In the genomic region with DNA sequence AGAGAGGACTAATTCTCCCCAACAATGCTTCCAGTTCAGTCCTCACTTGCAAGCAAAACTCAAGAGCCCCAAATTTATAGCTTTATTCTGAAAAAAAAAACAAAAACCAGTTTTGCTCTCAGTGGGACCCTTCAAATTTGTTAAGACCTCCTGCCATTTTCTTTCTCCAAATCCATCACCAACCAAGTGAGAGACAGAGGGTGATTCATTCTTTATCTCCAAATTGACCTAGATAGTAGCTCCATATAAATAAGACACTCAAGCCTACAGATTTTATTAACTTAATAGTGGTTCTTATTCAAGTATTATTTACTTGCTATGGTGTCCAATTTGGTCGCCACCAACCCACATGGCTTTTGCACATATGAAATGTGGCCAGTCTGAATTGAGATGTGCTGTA, we compare ENCODE assay signal across 15 cellular contexts.
DNase-seq lines count a peak whose midpoint lies in the region; ATAC-seq and TF ChIP-seq lines count a peak whose summit lies in the region.
"Had no signal": no experiment of that assay in that cellular context is flagged by ENCODE, and none has a peak within 500 bp of the region (broad histone marks: within the 10 kb centered on the region; RNA-seq: fewer than 3 reads in every experiment).

No MANE protein-coding gene starts in this region.

- no peak overlapping the region for H4K91ac ChIP-seq in IMR-90 (ENCODE audit: insufficient read depth, low read depth, low read length)

- no peak overlapping the region for H3K4me3 ChIP-seq in IMR-90 (ENCODE audit: insufficient read depth, low read depth, low read length)
- H3K4me3 ChIP-seq in esophagus muscularis mucosa, result no peak overlapping the region
- H3K4me3 ChIP-seq in skeletal muscle tissue (ENCODE audit: low read length in 3 of 3), result peak overlapping the region in 1 of 3 donors; percentile 32
- H3K4me3 ChIP-seq: GM12878 had no signal

- no peak overlapping the region for H2AFZ ChIP-seq in IMR-90 (replicated peaks; ENCODE audit: low read length, poor library complexity)

- POLR2A ChIA-PET in IMR-90 (lab: Charles Lee; ENCODE audit: unreplicated experiment), result no interaction called here

- H4K8ac ChIP-seq in IMR-90 (ENCODE audit: low read depth in 2 of 2, low read length in 2 of 2), result no peak overlapping the region

- no peak overlapping the region for H2AK9ac ChIP-seq in IMR-90 (replicated peaks; ENCODE audit: low read depth, low read length, poor library complexity)

- H3K27ac Mint-ChIP-seq in nephron, result peak overlapping the region; percentile 48 to 98 (median 77)
- no peak overlapping the region for H3K27ac Mint-ChIP-seq in stimulated activated naive B cell treated with anti-CD40 and anti-IgM and Interleukin-4, amounts not matched to agents 10 μg/mL and 1 μg/mL and 100 μg/mL, for 72 hours
- H3K27ac Mint-ChIP-seq: CD4-positive, alpha-beta T cell; H9 had no signal

- peak overlapping the region; percentile 20; the same call in 1 of the 2 replicates for H3K18ac ChIP-seq in IMR-90 (ENCODE audit: low read depth, low read length)

- no peaks in the 10 kb centered on the region for H3K79me1 ChIP-seq in IMR-90 (ENCODE audit: low read depth in 1 of 2, low read length in 2 of 2)

- no peak overlapping the region for H2AK5ac ChIP-seq in IMR-90 (ENCODE audit: low read depth, low read length)

- H3K23ac ChIP-seq in IMR-90 (ENCODE audit: low read depth, low read length), result no peak overlapping the region

- dilution Hi-C loops in IMR-90 (cut with HindIII; ENCODE audit: low sequenced_read_pairs, unreplicated experiment), result no loop called here

- no peak for TF ChIP-seq RAD21 in IMR-90 (IDR thresholded peaks at IDR 0.05; ENCODE audit: low read length)

- no peaks in the 10 kb centered on the region for H3K27me3 Mint-ChIP-seq in nephron (ENCODE audit: low read depth)
- H3K27me3 Mint-ChIP-seq in stimulated activated naive B cell treated with anti-CD40 and anti-IgM and Interleukin-4, amounts not matched to agents 10 μg/mL and 1 μg/mL and 100 μg/mL, for 72 hours, result no peaks in the 10 kb centered on the region

- no peaks in the 10 kb centered on the region for H3K9me3 ChIP-seq in IMR-90 (ENCODE audit: control insufficient read depth, insufficient read depth, low read length)
- no peaks in the 10 kb centered on the region for H3K9me3 ChIP-seq in esophagus muscularis mucosa
- H3K9me3 ChIP-seq in skeletal muscle tissue (ENCODE audit: control insufficient read depth in 3 of 3, low read length in 3 of 3), result no peaks in the 10 kb centered on the region

- H3K27me3 ChIP-seq in IMR-90 (ENCODE audit: control insufficient read depth, insufficient read depth, low read length), result no peaks in the 10 kb centered on the region
- H3K27me3 ChIP-seq in esophagus muscularis mucosa, result no peaks in the 10 kb centered on the region
- no peaks in the 10 kb centered on the region for H3K27me3 ChIP-seq in skeletal muscle tissue (ENCODE audit: control insufficient read depth in 3 of 3, insufficient read depth in 3 of 3, low read length in 3 of 3)

- no peak overlapping the region for H3K4me2 ChIP-seq in IMR-90 (ENCODE audit: low read depth, low read length)
- H3K4me2 ChIP-seq: KMS-11 had no signal

- TF ChIP-seq CTCF in IMR-90 (conservative IDR thresholded peaks at IDR 0.05; ENCODE audit: low read depth, low read length), result no peak
- TF ChIP-seq CTCF in esophagus muscularis mucosa (IDR thresholded peaks at IDR 0.05), result no peak
- no peak for TF ChIP-seq CTCF in nephron (IDR thresholded peaks at IDR 0.05; ENCODE audit: unreplicated experiment in 3 of 3)

- peak overlapping the region; percentile 56; the same call in 1 of the 3 replicates for H2BK15ac ChIP-seq in IMR-90 (ENCODE audit: low read depth, low read length)

- DNase-seq in IMR-90, result no peak
- no peak for DNase-seq in esophagus muscularis mucosa (ENCODE audit: extremely low spot score)
- DNase-seq in 8988T, result no peak
- no peak for DNase-seq in MV-4-11 (lab: John Stamatoyannopoulos, UW)
- no peak for DNase-seq in stimulated activated naive B cell treated with anti-CD40 and anti-IgM and Interleukin-4, amounts not matched to agents 10 μg/mL and 1 μg/mL and 100 μg/mL, for 72 hours
- DNase-seq: CD4-positive, alpha-beta T cell; COR-L47; DMS79; H9; NCI-H1694 treated with DMSO at 0.1 percent for 48 hours had no signal

- no peak overlapping the region for H2BK120ac ChIP-seq in IMR-90 (ENCODE audit: low read depth, low read length)

- H3K36me3 Mint-ChIP-seq in nephron (ENCODE audit: low read depth), result peaks cover 5% of the 10 kb centered on the region
- H3K36me3 Mint-ChIP-seq in stimulated activated naive B cell treated with anti-CD40 and anti-IgM and Interleukin-4, amounts not matched to agents 10 μg/mL and 1 μg/mL and 100 μg/mL, for 72 hours, result no peaks in the 10 kb centered on the region

- no TSS peak for BruUV-seq in IMR-90 (replicated peaks; lab: Mats Ljungman, UMichigan)

- intact Hi-C loops in IMR-90 (cut with micrococcal nuclease), result no loop called here
- intact Hi-C loops in esophagus muscularis mucosa (cut with DNase I), result loop anchor here (5.0 kb wide), 1 partner anchor 96 kb away; no protein-coding TSS in a partner anchor

- no peak overlapping the region for H3K27ac ChIP-seq in IMR-90 (ENCODE audit: insufficient read depth, low read length)
- H3K27ac ChIP-seq in esophagus muscularis mucosa (replicated peaks in 1 of 4), result peak overlapping the region in 3 of 4 donors; percentile 7 to 65 (median 54)
- peak overlapping the region; percentile 74 for H3K27ac ChIP-seq in skeletal muscle tissue (ENCODE audit: low read depth, low read length)
- H3K27ac ChIP-seq: KMS-11 had no signal

- H3K36me3 ChIP-seq in IMR-90 (ENCODE audit: control insufficient read depth, insufficient read depth, low read length), result no peaks in the 10 kb centered on the region
- no peaks in the 10 kb centered on the region for H3K36me3 ChIP-seq in esophagus muscularis mucosa
- H3K36me3 ChIP-seq in skeletal muscle tissue (ENCODE audit: control insufficient read depth in 3 of 3, insufficient read depth in 3 of 3, low read length in 3 of 3), result no peaks in the 10 kb centered on the region

- H3K9me1 ChIP-seq in IMR-90 (ENCODE audit: insufficient read depth, low read length), result no peaks in the 10 kb centered on the region

- TF ChIP-seq POLR2A in IMR-90 (IDR thresholded peaks at IDR 0.05; ENCODE audit: low read depth, low read length) (no peak), esophagus muscularis mucosa (IDR thresholded peaks at IDR 0.05; ENCODE audit: low read depth) (no peak)

- H4K5ac ChIP-seq in IMR-90 (ENCODE audit: low read depth, low read length), result no peak overlapping the region

- H3K4ac ChIP-seq in IMR-90 (ENCODE audit: low read depth, low read length), result no peak overlapping the region

- no peaks in the 10 kb centered on the region for H3K9me3 Mint-ChIP-seq in nephron
- H3K9me3 Mint-ChIP-seq in stimulated activated naive B cell treated with anti-CD40 and anti-IgM and Interleukin-4, amounts not matched to agents 10 μg/mL and 1 μg/mL and 100 μg/mL, for 72 hours, result no peaks in the 10 kb centered on the region
- H3K9me3 Mint-ChIP-seq: CD4-positive, alpha-beta T cell; H9 had no signal

- no peak for ATAC-seq in IMR-90 (ENCODE audit: low read depth)
- no peak for ATAC-seq in stimulated activated naive B cell treated with anti-CD40 and anti-IgM and Interleukin-4, amounts not matched to agents 10 μg/mL and 1 μg/mL and 100 μg/mL, for 72 hours (replicated peaks)
- ATAC-seq: GM12878, Right ventricle myocardium inferior had no signal

- peaks cover 58% of the 10 kb centered on the region for H3K4me1 Mint-ChIP-seq in nephron
- H3K4me1 Mint-ChIP-seq in stimulated activated naive B cell treated with anti-CD40 and anti-IgM and Interleukin-4, amounts not matched to agents 10 μg/mL and 1 μg/mL and 100 μg/mL, for 72 hours, result no peaks in the 10 kb centered on the region

- peaks cover 10% of the 10 kb centered on the region for H3K4me1 ChIP-seq in IMR-90 (ENCODE audit: control insufficient read depth, insufficient read depth, low read length)
- peaks cover 22 to 64% (median 42%) of the 10 kb centered on the region in 4 donors for H3K4me1 ChIP-seq in esophagus muscularis mucosa
- H3K4me1 ChIP-seq in skeletal muscle tissue (ENCODE audit: control insufficient read depth in 3 of 3, insufficient read depth in 3 of 3, low read length in 3 of 3), result peaks cover 24 to 40% (median 35%) of the 10 kb centered on the region in 3 donors

- CTCF ChIA-PET in IMR-90 (lab: Yijun Ruan, JAX), result interaction anchor here (0.6 to 1.6 kb wide), 2 partner anchors 13 to 442 kb away, joined by 3 read pairs; no protein-coding TSS in a partner anchor

- TF ChIP-seq EP300 in esophagus muscularis mucosa (IDR thresholded peaks at IDR 0.05), result no peak

- WGBS in IMR-90 (ENCODE audit: extremely low coverage in 2 of 2, insufficient read length in 1 of 2), 2 experiments, result no CpG with 5 or more reads among the region's 1 CpG
- 100% methylated on average over 1 of the region's 1 CpG for WGBS in esophagus muscularis mucosa

- H2BK5ac ChIP-seq in IMR-90 (ENCODE audit: low read depth, low read length, poor library complexity, severe bottlenecking), result no peak overlapping the region

- in situ Hi-C loops in IMR-90 (cut with MboI; ENCODE audit: low sequenced_read_pairs), result no loop called here

- H3K14ac ChIP-seq in IMR-90 (replicated peaks; ENCODE audit: low read depth, low read length), result no peak overlapping the region

- H4K20me1 ChIP-seq in IMR-90 (ENCODE audit: insufficient read depth, low read length), result no peaks in the 10 kb centered on the region

- H3K4me3 Mint-ChIP-seq in nephron, result no peak overlapping the region
- H3K4me3 Mint-ChIP-seq in stimulated activated naive B cell treated with anti-CD40 and anti-IgM and Interleukin-4, amounts not matched to agents 10 μg/mL and 1 μg/mL and 100 μg/mL, for 72 hours, result no peak overlapping the region
- H3K4me3 Mint-ChIP-seq: CD4-positive, alpha-beta T cell; H9 had no signal

- no peak overlapping the region for H3K9ac ChIP-seq in IMR-90 (ENCODE audit: low read depth, low read length)
- peak overlapping the region in 2 of 3 donors; percentile 33 to 44 for H3K9ac ChIP-seq in skeletal muscle tissue (ENCODE audit: low read depth in 1 of 3, low read length in 3 of 3)
- H3K9ac ChIP-seq: KMS-11 had no signal

- no peak overlapping the region; the same call in 1 of the 2 replicates for H2BK20ac ChIP-seq in IMR-90 (ENCODE audit: low read depth, low read length)

- H3K56ac ChIP-seq in IMR-90 (ENCODE audit: extremely low read depth, insufficient read depth, low read length), result no peak overlapping the region

TF ChIP-seq in IMR-90, 13 proteins besides CTCF, POLR2A, EP300 and RAD21 (continues in another document):
- TF ChIP-seq FOS (IDR thresholded peaks at IDR 0.05; ENCODE audit: low read depth, low read length) (no peak), MAFK (IDR thresholded peaks at IDR 0.05; ENCODE audit: low read depth, low read length) (no peak), BHLHE40 (IDR thresholded peaks at IDR 0.05; ENCODE audit: low read depth, low read length) (no peak), NFE2L2 (IDR thresholded peaks at IDR 0.05; ENCODE audit: low read depth, low read length) (no peak), CEBPB (IDR thresholded peaks at IDR 0.05; ENCODE audit: low read depth, low read length) (no peak), RCOR1 (IDR thresholded peaks at IDR 0.05; ENCODE audit: insufficient replicate concordance, low read length) (no peak), CHD1 (IDR thresholded peaks at IDR 0.05; ENCODE audit: low read depth, low read length) (no peak), RFX5 (IDR thresholded peaks at IDR 0.05; ENCODE audit: low read depth, low read length) (no peak)
